8 cellular contexts compared by ENCODE assay signal in genomic region chr7:65080799-65081651, GRCh38.
DNase-seq lines count a peak whose midpoint lies in the region; ATAC-seq and TF ChIP-seq lines count a peak whose summit lies in the region.
"Not testable (repeated sequence)": the region's sequence is repeated elsewhere in the genome, so short reads cannot be mapped to it uniquely, and the experiment has no call there.

No MANE protein-coding gene starts in this region.

- intact Hi-C loops in heart right ventricle (cut with DNase I); posterior cingulate gyrus (cut with DNase I); transverse colon (cut with DNase I; ENCODE audit: low total_unique reads): not testable (repeated sequence)

- TF ChIP-seq CTCF in GM12864 (IDR thresholded peaks at IDR 0.05; ENCODE audit: low read depth, low read length, missing control alignments), result not testable (repeated sequence)
- TF ChIP-seq CTCF in heart right ventricle (IDR thresholded peaks at IDR 0.05) (peak in 2 of 9 donors; percentile 8 to 27), transverse colon (IDR thresholded peaks at IDR 0.05) (peak in 1 of 5 experiments; percentile 7)

- peak overlapping the region; percentile 69 for H3K4me3 ChIP-seq in GM12864 (ENCODE audit: low read depth, low read length)
- H3K4me3 ChIP-seq in heart right ventricle, result peak overlapping the region; percentile 72 to 94 (median 80)
- peak overlapping the region; percentile 49 to 95 (median 68) for H3K4me3 ChIP-seq in transverse colon

- H3K36me3 Mint-ChIP-seq in T-helper 1 cell treated with Interleukin-12 subunit alpha and Interleukin-12 subunit beta and Interleukin-4 antibody, amounts not matched to agents 30 μg/mL and 1 μg/mL, for 36 hours (ENCODE audit: low read depth), result not testable (repeated sequence)

- peak; percentile 59 for TF ChIP-seq POLR2A in transverse colon (IDR thresholded peaks at IDR 0.05)

- DNase-seq in GM12864 (ENCODE audit: low read depth), result peak; percentile 60
- DNase-seq in NCI-H1092 (lab: John Stamatoyannopoulos, UW), result peak; percentile 85
- DNase-seq in amniotic stem cell (lab: John Stamatoyannopoulos, UW), result peak; percentile 61
- peak; percentile 96 for DNase-seq in heart right ventricle
- peak; percentile 94 to 100 (median 96) for DNase-seq in posterior cingulate gyrus
- peak; percentile 96 for DNase-seq in transverse colon

- TF ChIP-seq EP300 in transverse colon (IDR thresholded peaks at IDR 0.05; ENCODE audit: low read depth), result not testable (repeated sequence)

- not testable (repeated sequence) for H3K9me3 ChIP-seq in heart right ventricle, transverse colon

- H3K27ac Mint-ChIP-seq in T-helper 1 cell treated with Interleukin-12 subunit alpha and Interleukin-12 subunit beta and Interleukin-4 antibody, amounts not matched to agents 30 μg/mL and 1 μg/mL, for 36 hours, result peak overlapping the region; percentile 78

- H3K9me3 Mint-ChIP-seq in T-helper 1 cell treated with Interleukin-12 subunit alpha and Interleukin-12 subunit beta and Interleukin-4 antibody, amounts not matched to agents 30 μg/mL and 1 μg/mL, for 36 hours, result not testable (repeated sequence)

- ATAC-seq in HG02610 (IDR thresholded peaks at IDR 0.05; ENCODE audit: unreplicated experiment) (peak; percentile 100), heart right ventricle (peak; percentile 99 to 100 (median 100))

- H3K4me1 ChIP-seq in heart right ventricle, transverse colon: not testable (repeated sequence)

- 4 to 7% methylated on average over 45 to 52 of the region's 53 CpGs for WGBS in heart right ventricle, 2 donors
- 0 to 14% methylated on average over 7 to 39 of the region's 53 CpGs for WGBS in transverse colon (ENCODE audit: low coverage in 1 of 2), 2 donors

- not testable (repeated sequence) for H3K27me3 Mint-ChIP-seq in T-helper 1 cell treated with Interleukin-12 subunit alpha and Interleukin-12 subunit beta and Interleukin-4 antibody, amounts not matched to agents 30 μg/mL and 1 μg/mL, for 36 hours (ENCODE audit: low read depth)

- not testable (repeated sequence) for H3K36me3 ChIP-seq in heart right ventricle, transverse colon

- H3K4me3 Mint-ChIP-seq in T-helper 1 cell treated with Interleukin-12 subunit alpha and Interleukin-12 subunit beta and Interleukin-4 antibody, amounts not matched to agents 30 μg/mL and 1 μg/mL, for 36 hours, result peak overlapping the region; percentile 83

- in situ Hi-C loops in transverse colon (cut with MboI; ENCODE audit: low pct_ligation_motif_present in 1 of 4, low pct_unique_long_range_greater_than_20kb in 1 of 4, low sequenced_read_pairs in 3 of 4), result loop anchor here in 1 of 4 donors (10.0 kb wide), 1 partner anchor 694 kb away; no protein-coding TSS in a partner anchor

- H3K27ac ChIP-seq in heart right ventricle (peak overlapping the region; percentile 64 to 93 (median 85)), transverse colon (peak overlapping the region; percentile 77 to 92 (median 86))

- H3K27me3 ChIP-seq in heart right ventricle, transverse colon: not testable (repeated sequence)

- not testable (repeated sequence) for H3K4me1 Mint-ChIP-seq in T-helper 1 cell treated with Interleukin-12 subunit alpha and Interleukin-12 subunit beta and Interleukin-4 antibody, amounts not matched to agents 30 μg/mL and 1 μg/mL, for 36 hours (ENCODE audit: low read depth)

Comparison
In these comparisons a context has a peak if more than half of its experiments do, and no peak if none do; other contexts are left out.
1. Peak in every context shown above with its lines: DNase-seq, ATAC-seq, H3K4me3 ChIP-seq and H3K27ac ChIP-seq.